In genomic region chr11:124865181-124865901, GRCh38 we compare ENCODE assay signal across 8 cellular contexts. TPM values are rescaled to one million over a fixed set of nuclear protein-coding genes. Genes with fewer than 3 reads are reported as not detected.
A peak's percentile ranks its signal among the peaks of the same experiment; 100 is the strongest.
DNase-seq lines count a peak whose midpoint lies in the region; ATAC-seq, FAIRE-seq and TF ChIP-seq lines count a peak whose summit lies in the region.

ROBO3 (plus strand) TSS chr11:124865432; CDS start chr11:124865578, 146 bp downstream.

- H4K20me1 ChIP-seq in GM12878 (ENCODE audit: control insufficient read depth, insufficient read depth) (no peaks in the 10 kb centered on the region), PC-9 (ENCODE audit: insufficient read depth) (no peaks in the 10 kb centered on the region)

- TF ChIP-seq RAD21 in GM12878 (IDR thresholded peaks at IDR 0.05; ENCODE audit: insufficient read depth, low read depth, low read length) = no peak

- SMC1A ChIA-PET in GM12878 (lab: Charles Lee; ENCODE audit: uncharacterized antibody, unreplicated experiment) = no interaction called here

- 36% methylated on average over 52 of the region's 53 CpGs for WGBS in GM12878 (ENCODE audit: insufficient coverage, insufficient replicate concordance, low lambda C conversion rate, missing lambda C conversion rate)

- H3K9me3 ChIP-seq in GM12878 (replicated peaks; ENCODE audit: control insufficient read depth, insufficient read depth, low read length) = no peaks in the 10 kb centered on the region
- H3K9me3 ChIP-seq in lower lobe of right lung = no peaks in the 10 kb centered on the region
- no peaks in the 10 kb centered on the region for H3K9me3 ChIP-seq in upper lobe of right lung
- H3K9me3 ChIP-seq in PC-9 (ENCODE audit: insufficient read depth, low read depth) = no peaks in the 10 kb centered on the region

- H3F3A ChIP-seq in PC-9 (ENCODE audit: insufficient read depth, low read depth) = no peaks in the 10 kb centered on the region; the same call in 1 of the 2 replicates

- H2AFZ ChIP-seq in GM12878 (ENCODE audit: control insufficient read depth, low read depth, low read length) (no peak within 1 kb of the TSS), PC-9 (no peak within 1 kb of the TSS)

- ATAC-seq in Right ventricle myocardium inferior (no peak), GM12878 (no peak), lower lobe of right lung (no peak), upper lobe of right lung (no peak)

- no peak for TF ChIP-seq POLR2A in GM12878 (IDR thresholded peaks at IDR 0.05; ENCODE audit: low read depth, low read length)

- TF ChIP-seq CTCF in GM12878 (IDR thresholded peaks at IDR 0.05 in 2 of 3, conservative IDR thresholded peaks at IDR 0.05 in 1 of 3; ENCODE audit: control insufficient read depth in 2 of 3, extremely low read depth in 1 of 3, insufficient read depth in 1 of 3, low read depth in 3 of 3, low read length in 3 of 3) (no peak), lower lobe of right lung (IDR thresholded peaks at IDR 0.05) (no peak), upper lobe of right lung (IDR thresholded peaks at IDR 0.05) (no peak), PC-9 (conservative IDR thresholded peaks at IDR 0.05) (no peak)

- H3K4me2 ChIP-seq in GM12878 (ENCODE audit: control insufficient read depth, insufficient read depth) = no peak within 1 kb of the TSS
- H3K4me2 ChIP-seq in PC-9 = no peak within 1 kb of the TSS

- in situ Hi-C loops in GM12878 (cut with MboI) = no loop called here

- no peak within 1 kb of the TSS for H3K9ac ChIP-seq in GM12878 (ENCODE audit: control insufficient read depth, insufficient read depth, low read length)

- peak; percentile 68 for DNase-seq in cardiac septum (ENCODE audit: low spot score)
- DNase-seq in Right ventricle myocardium inferior (ENCODE audit: missing footprints) = no peak
- no peak for DNase-seq in GM12878 (ENCODE audit: low read depth, low spot score)
- DNase-seq in lower lobe of right lung = no peak
- DNase-seq in upper lobe of right lung = no peak
- DNase-seq in PC-9 = no peak
- DNase-seq in germinal center (ENCODE audit: low spot score) = no peak
- no peak for DNase-seq in NCI-H510A (lab: John Stamatoyannopoulos, UW)

- BruUV-seq in GM12878 (replicated peaks; lab: Mats Ljungman, UMichigan) (no TSS peak), PC-9 (replicated peaks; lab: Mats Ljungman, UMichigan) (no TSS peak)

- no peaks in the 10 kb centered on the region for H3K79me2 ChIP-seq in GM12878 (ENCODE audit: control insufficient read depth, insufficient read depth, low read length)
- no peaks in the 10 kb centered on the region for H3K79me2 ChIP-seq in PC-9 (ENCODE audit: low read depth)

- H3K9me2 ChIP-seq in PC-9 (ENCODE audit: insufficient read depth) = no peaks in the 10 kb centered on the region

- no peak for TF ChIP-seq EP300 in GM12878 (IDR thresholded peaks at IDR 0.05; ENCODE audit: borderline replicate concordance in 1 of 2, control insufficient read depth in 1 of 2, low read depth in 2 of 2, low read length in 2 of 2)

- H3K4me3 ChIP-seq in GM12878 = no peak within 1 kb of the TSS
- peak within 1 kb of the TSS; percentile 39 for H3K4me3 ChIP-seq in lower lobe of right lung
- peak within 1 kb of the TSS; percentile 21 for H3K4me3 ChIP-seq in upper lobe of right lung
- H3K4me3 ChIP-seq in PC-9 = no peak within 1 kb of the TSS

- POLR2A ChIA-PET in GM12878 (lab: Charles Lee) (no interaction called here), PC-9 (lab: Charles Lee; ENCODE audit: unreplicated experiment) (no interaction called here)

- no peak for FAIRE-seq in GM12878 (lab: Jason Lieb, UNC)

- no peaks in the 10 kb centered on the region for H3K36me3 ChIP-seq in GM12878 (ENCODE audit: control insufficient read depth in 2 of 2, insufficient read depth in 2 of 2, low read length in 1 of 2)
- no peaks in the 10 kb centered on the region for H3K36me3 ChIP-seq in lower lobe of right lung
- H3K36me3 ChIP-seq in upper lobe of right lung = no peaks in the 10 kb centered on the region
- no peaks in the 10 kb centered on the region for H3K36me3 ChIP-seq in PC-9 (ENCODE audit: low read depth)

- RAD21 ChIA-PET in GM12878 (lab: Charles Lee; ENCODE audit: unreplicated experiment) = no interaction called here

- CTCF ChIA-PET in GM12878 (lab: Yijun Ruan, JAX) (interaction anchor here (0.8 to 1.5 kb wide), 4 partner anchors 11 to 66 kb away, joined by 3 to 5 read pairs (median 3); no protein-coding TSS in a partner anchor), PC-9 (lab: Charles Lee) (interaction anchor here (0.6 kb wide), 2 partner anchors 102 to 210 kb away, joined by 9 to 11 read pairs; no protein-coding TSS in a partner anchor)

- H3K4me1 ChIP-seq in GM12878 (ENCODE audit: control insufficient read depth, insufficient read depth, low read length) (no peaks in the 10 kb centered on the region), lower lobe of right lung (peaks cover 59% of the 10 kb centered on the region), upper lobe of right lung (peaks cover 22% of the 10 kb centered on the region), PC-9 (replicated peaks; ENCODE audit: insufficient read depth) (peaks cover 8% of the 10 kb centered on the region; the same call in 1 of the 2 replicates)

- H3K27me3 ChIP-seq in GM12878 (replicated peaks in 1 of 2; ENCODE audit: control insufficient read depth in 2 of 2, insufficient read depth in 2 of 2, low read length in 1 of 2) (peaks cover 29 to 31% of the 10 kb centered on the region in 2 experiments), lower lobe of right lung (ENCODE audit: low read depth) (peaks cover 82% of the 10 kb centered on the region), upper lobe of right lung (peaks cover 76% of the 10 kb centered on the region), PC-9 (ENCODE audit: insufficient read depth, low read depth) (peaks cover 89% of the 10 kb centered on the region)

- intact Hi-C loops in cardiac septum (cut with DNase I) = no loop called here
- intact Hi-C loops in Right ventricle myocardium inferior (cut with DNase I) = no loop called here
- intact Hi-C loops in GM12878 (cut with micrococcal nuclease; ENCODE audit: unreplicated experiment) = loop anchor here (5.0 kb wide), 1 partner anchor 463 kb away; no protein-coding TSS in a partner anchor
- intact Hi-C loops in lower lobe of right lung (cut with DNase I) = no loop called here
- intact Hi-C loops in upper lobe of right lung (cut with DNase I) = no loop called here
- intact Hi-C loops in PC-9 (cut with micrococcal nuclease; ENCODE audit: unreplicated experiment) = no loop called here

- no peak within 1 kb of the TSS for H3K27ac ChIP-seq in GM12878 (ENCODE audit: control insufficient read depth, insufficient read depth)
- H3K27ac ChIP-seq in lower lobe of right lung = no peak within 1 kb of the TSS
- no peak within 1 kb of the TSS for H3K27ac ChIP-seq in upper lobe of right lung
- H3K27ac ChIP-seq in PC-9 = no peak within 1 kb of the TSS

TF ChIP-seq in GM12878, 131 proteins besides CTCF, POLR2A, EP300 and RAD21:
- TF ChIP-seq SREBF2 (IDR thresholded peaks at IDR 0.05; ENCODE audit: low read length) (no peak), HDAC6 (IDR thresholded peaks at IDR 0.05; ENCODE audit: unreplicated experiment) (peak; percentile 48)
TF ChIP-seq in GM12878: peak in this region for 1.

RNA-seq across cellular contexts. Expression of gene ROBO3, which starts in this region (rescaled TPM):
- total RNA-seq in cardiac septum = 5.1 TPM
- total RNA-seq in Right ventricle myocardium inferior = 4.6 TPM
- 0.42 and 0.81 TPM in 2 replicates for total RNA-seq in GM12878 (2013; cell fraction: nucleolus; rRNA removed)
- 0.23 and 0.65 TPM in 2 replicates for total RNA-seq in GM12878 (2014; rRNA removed)
- total RNA-seq in GM12878 (2014; rRNA removed; fragmentation: Illumina TruSeq; extraction: Trizol) = 0.31 TPM in 1 of 2 replicates, not detected in the other
- total RNA-seq in GM12878 (2021) = 0.24 and 0.36 TPM in 2 replicates
- 0.35 TPM for polyA plus RNA-seq in GM12878 (2011; ENCODE audit: low read depth)
- polyA plus RNA-seq in GM12878 (2011; rRNA removed) = 0.18 and 0.32 TPM in 2 replicates
- polyA plus RNA-seq in GM12878 (2011; cell fraction: cytosol; rRNA removed) = 0.13 and 0.47 TPM in 2 replicates
- 1.7 and 1.9 TPM in 2 replicates for polyA plus RNA-seq in GM12878 (2011; cell fraction: nucleus; rRNA removed)
- 1.1 and 1.4 TPM in 2 replicates for polyA plus RNA-seq in GM12878 (2012)
- 0.10 TPM in 1 of 2 replicates, not detected in the other for polyA plus RNA-seq in GM12878 (2014; fragmentation: Illumina TruSeq; extraction: Trizol)
- polyA plus RNA-seq in GM12878 (2014; fragmentation: Nextera tagmentation; extraction: Ambion mirVana) = not detected
- polyA plus RNA-seq in GM12878 (2014; rRNA removed) = 0.63 and 0.67 TPM in 2 replicates
- under 1 TPM; 0.31 to 0.63 TPM for polyA plus RNA-seq in GM12878 (2016; fragmentation: Nextera tagmentation; extraction: Ambion mirVana)
- not detected in 2 replicates for polyA minus RNA-seq in GM12878 (2011; rRNA and poly(A)+ RNA removed)
- polyA minus RNA-seq in GM12878 (2011; cell fraction: cytosol; rRNA and poly(A)+ RNA removed) = not detected in 2 replicates
- 0.12 and 0.19 TPM in 2 replicates for polyA minus RNA-seq in GM12878 (2011; cell fraction: nucleus; rRNA and poly(A)+ RNA removed)
- total RNA-seq in lower lobe of right lung = 11.3 TPM
- 12.6 TPM for total RNA-seq in upper lobe of right lung
- 1.3 and 1.5 TPM in 2 replicates for total RNA-seq in PC-9 (2021)

Comparison
In these comparisons a context has a peak if more than half of its experiments do, and no peak if none do; other contexts are left out.
1. H3K4me3 ChIP-seq: peak in lower lobe of right lung (single experiment) and upper lobe of right lung (single experiment); none in GM12878 (single experiment) and PC-9 (single experiment).